In genomic region chr17:46290906-46291546, GRCh38 we compare ENCODE assay signal across 8 cellular contexts. TPM values are rescaled to one million over a fixed set of nuclear protein-coding genes. Genes with fewer than 3 reads are reported as not detected.
DNase-seq lines count a peak whose midpoint lies in the region; ATAC-seq and TF ChIP-seq lines count a peak whose summit lies in the region.
"Not testable (repeated sequence)": the region's sequence is repeated elsewhere in the genome, so short reads cannot be mapped to it uniquely, and the experiment has no call there.

No MANE protein-coding gene starts in this region.

- H3K9me2 ChIP-seq in SU-DHL-6 (replicated peaks; ENCODE audit: insufficient read depth, low read length), result not testable (repeated sequence)

- H3K4me1 Mint-ChIP-seq in brain, result not testable (repeated sequence)

- H3K27me3 Mint-ChIP-seq in brain, result not testable (repeated sequence)

- H3K36me3 Mint-ChIP-seq in brain, result not testable (repeated sequence)

- H3K27ac ChIP-seq in BLaER1 (peak overlapping the region; percentile 77), SU-DHL-6 (ENCODE audit: low read depth, low read length) (peak overlapping the region; percentile 81)

- peak overlapping the region in 3 of 5 experiments; percentile 13 to 44 (median 38) for H3K27ac Mint-ChIP-seq in brain

- intact Hi-C loops in mucosa of descending colon (cut with DNase I, micrococcal nuclease), result not testable (repeated sequence)

- TF ChIP-seq CTCF in SU-DHL-6 (IDR thresholded peaks at IDR 0.05; ENCODE audit: insufficient read depth, low read length, poor library complexity, severe bottlenecking); brain (conservative IDR thresholded peaks at IDR 0.05); mucosa of descending colon (IDR thresholded peaks at IDR 0.05): not testable (repeated sequence)

- peaks cover 16% of the 10 kb centered on the region for H3K4me1 ChIP-seq in BLaER1
- not testable (repeated sequence) for H3K4me1 ChIP-seq in mucosa of descending colon (ENCODE audit: low read depth)

- not testable (repeated sequence) for H3K36me3 ChIP-seq in BLaER1; SU-DHL-6 (ENCODE audit: low read length); mucosa of descending colon (ENCODE audit: low read depth)

- peak overlapping the region; percentile 70 for H3K4me2 ChIP-seq in BLaER1
- H3K4me2 ChIP-seq in SU-DHL-6 (ENCODE audit: low read depth, low read length, poor library complexity, severe bottlenecking), result peak overlapping the region; percentile 55

- ATAC-seq in GM18858 (IDR thresholded peaks at IDR 0.05; ENCODE audit: unreplicated experiment) (peak; percentile 82), GM21515 (IDR thresholded peaks at IDR 0.05; ENCODE audit: unreplicated experiment) (peak; percentile 96), HG03025 (IDR thresholded peaks at IDR 0.05; ENCODE audit: low FRiP score, unreplicated experiment) (peak; percentile 84), mucosa of descending colon (peak; percentile 62)

- H3K79me2 ChIP-seq in SU-DHL-6 (ENCODE audit: insufficient read depth, low read length), result not testable (repeated sequence)

- DNase-seq in KBM-7 (peak; percentile 82), mucosa of descending colon (peak in 1 of 3 donors; percentile 26)

- in situ Hi-C loops in KBM-7 (cut with MboI; ENCODE audit: low pct_unique_long_range_greater_than_20kb, low sequenced_read_pairs), result not testable (repeated sequence)

- not testable (repeated sequence) for H3K27me3 ChIP-seq in BLaER1; SU-DHL-6 (ENCODE audit: low read length)

- H4K20me1 ChIP-seq in BLaER1; SU-DHL-6 (ENCODE audit: low read depth, low read length): not testable (repeated sequence)

- H3F3A ChIP-seq in SU-DHL-6 (ENCODE audit: insufficient read depth), result peaks cover 11% of the 10 kb centered on the region

- H2AFZ ChIP-seq in SU-DHL-6 (ENCODE audit: low read depth, low read length, severe bottlenecking), result peak overlapping the region; percentile 49

- peak overlapping the region; percentile 25 for H3K9ac ChIP-seq in BLaER1
- H3K9ac ChIP-seq in SU-DHL-6 (ENCODE audit: low read length), result 0 out of 2 replicates have a peak overlapping the region, but pooled peaks have one; percentile 12

- H3K4me3 Mint-ChIP-seq in brain, result peak overlapping the region in 2 of 5 experiments; percentile 32 to 69

- H3K4me3 ChIP-seq in BLaER1, mucosa of descending colon: not testable (repeated sequence)
- H3K4me3 ChIP-seq in SU-DHL-6 (ENCODE audit: insufficient read depth, low read length, poor library complexity, severe bottlenecking), result peak overlapping the region; percentile 17

- not testable (repeated sequence) for H3K9me3 Mint-ChIP-seq in brain

- H3K9me3 ChIP-seq in BLaER1; SU-DHL-6 (ENCODE audit: insufficient read depth, low read length); mucosa of descending colon: not testable (repeated sequence)

RNA-seq across cellular contexts. Expression of gene LRRC37A, which starts 3.9 kb away (rescaled TPM):
- polyA plus RNA-seq in brain (ENCODE audit: insufficient read depth, low read depth, low replicate concordance), result 1.6 TPM
- total RNA-seq in mucosa of descending colon, result 1 to 10 TPM; 2.9 to 6.5 (median 3.1) TPM
